18 cellular contexts compared by ENCODE assay signal in genomic region chr17:79543566-79543965, GRCh38.
A peak's percentile ranks its signal among the peaks of the same experiment; 100 is the strongest.
DNase-seq lines count a peak whose midpoint lies in the region; ATAC-seq lines count a peak whose summit lies in the region.
"Had no signal": no experiment of that assay in that cellular context is flagged by ENCODE, and none has a peak within 500 bp of the region (broad histone marks: within the 10 kb centered on the region; RNA-seq: fewer than 3 reads in every experiment).

No MANE protein-coding gene starts in this region.

- H3K4me1 ChIP-seq in neuronal stem cell (ENCODE audit: control insufficient read depth in 2 of 2, insufficient read depth in 1 of 2, low read depth in 1 of 2, low read length in 2 of 2) = no peaks in the 10 kb centered on the region

- peaks cover 0 to 28% (median 0%) of the 10 kb centered on the region in 3 experiments for H3K27me3 ChIP-seq in neuronal stem cell (ENCODE audit: control insufficient read depth in 3 of 3, insufficient read depth in 3 of 3, low read depth in 1 of 3, low read length in 3 of 3)

- WGBS in neuronal stem cell (ENCODE audit: extremely low coverage in 2 of 2, insufficient read length in 2 of 2, insufficient replicate concordance in 1 of 2), 2 donors = no CpG with 5 or more reads among the region's 14 CpGs

- no peak overlapping the region for H2BK15ac ChIP-seq in neuronal stem cell (ENCODE audit: low read length)

- H4K91ac ChIP-seq in neuronal stem cell (ENCODE audit: low read depth, low read length, poor library complexity) = no peak overlapping the region

- no peak overlapping the region for H3K4me3 Mint-ChIP-seq in T-helper 2 cell treated with Interferon-gamma antibody and Interleukin-4, amounts not matched to agents 5 μg/mL and 100 μg/mL, for 36 hours
- H3K4me3 Mint-ChIP-seq: B cell had no signal

- no peak overlapping the region for H3K9ac ChIP-seq in neuronal stem cell (ENCODE audit: low read depth, low read length, poor library complexity)
- H3K9ac ChIP-seq: GM23248 had no signal

- H3K27ac Mint-ChIP-seq in T-helper 2 cell treated with Interferon-gamma antibody and Interleukin-4, amounts not matched to agents 5 μg/mL and 100 μg/mL, for 36 hours = no peak overlapping the region
- H3K27ac Mint-ChIP-seq: B cell had no signal

- no peak overlapping the region for H3K4ac ChIP-seq in neuronal stem cell (ENCODE audit: low read length)

- H3K4me2 ChIP-seq in neuronal stem cell (ENCODE audit: insufficient read depth, low read length, poor library complexity, severe bottlenecking) = no peak overlapping the region

- ATAC-seq in HG02885 (IDR thresholded peaks at IDR 0.05; ENCODE audit: poor library complexity, unreplicated experiment) = no peak
- ATAC-seq: HCT116, Right ventricle myocardium inferior had no signal

- no peaks in the 10 kb centered on the region for H3K27me3 Mint-ChIP-seq in T-helper 2 cell treated with Interferon-gamma antibody and Interleukin-4, amounts not matched to agents 5 μg/mL and 100 μg/mL, for 36 hours (ENCODE audit: low read depth)

- H3K79me1 ChIP-seq in neuronal stem cell (ENCODE audit: low read depth, low read length) = no peaks in the 10 kb centered on the region

- H3K4me3 ChIP-seq in neuronal stem cell (ENCODE audit: low read length in 2 of 2) = no peak overlapping the region
- H3K4me3 ChIP-seq: GM23248 had no signal

- H2AK5ac ChIP-seq in neuronal stem cell (ENCODE audit: low read depth, low read length) = no peak overlapping the region

- no peak overlapping the region for H2BK5ac ChIP-seq in neuronal stem cell (ENCODE audit: low read length)

- no peaks in the 10 kb centered on the region for H3K36me3 Mint-ChIP-seq in T-helper 2 cell treated with Interferon-gamma antibody and Interleukin-4, amounts not matched to agents 5 μg/mL and 100 μg/mL, for 36 hours (ENCODE audit: low read depth)

- H3K9me3 Mint-ChIP-seq in T-helper 2 cell treated with Interferon-gamma antibody and Interleukin-4, amounts not matched to agents 5 μg/mL and 100 μg/mL, for 36 hours = no peaks in the 10 kb centered on the region

- H3K23ac ChIP-seq in neuronal stem cell (ENCODE audit: low read depth, low read length, poor library complexity) = no peak overlapping the region

- H3K18ac ChIP-seq in neuronal stem cell (ENCODE audit: low read length) = peak overlapping the region; percentile 63

- H3K27ac ChIP-seq in caudate nucleus (ENCODE audit: low read depth, low read length) = peak overlapping the region; percentile 31
- no peak overlapping the region for H3K27ac ChIP-seq in neuronal stem cell (replicated peaks; ENCODE audit: low read length)
- H3K27ac ChIP-seq: GM23248 had no signal

- DNase-seq in NCI-H748 (lab: John Stamatoyannopoulos, UW; ENCODE audit: unreplicated experiment) (peak; percentile 27), NCI-H748 treated with DMSO at 0.1 percent for 48 hours (lab: John Stamatoyannopoulos, UW) (no peak), caudate nucleus (lab: John Stamatoyannopoulos, UW) (peak in 1 of 61 donors; percentile 25), neuronal stem cell (ENCODE audit: low spot score) (no peak), glomerular visceral epithelial cell (ENCODE audit: extremely low spot score) (no peak)
- no peak for DNase-seq in NK-92 treated with Interleukin-12 subunit alpha and Interleukin-12 subunit beta, amount 100 ng/mL, for 24 hours (lab: John Stamatoyannopoulos, UW)
- no peak for DNase-seq in T-helper 2 cell treated with Interferon-gamma antibody and Interleukin-4, amounts not matched to agents 5 μg/mL and 100 μg/mL, for 36 hours (ENCODE audit: low spot score)
- DNase-seq: DMS 273 treated with DMSO at 0.1 percent for 48 hours, GF-D8, NCI-H1105, NCI-H1694 treated with DMSO at 0.1 percent for 48 hours, NCI-H226, NCI-H524 had no signal

- no peak overlapping the region for H2BK12ac ChIP-seq in neuronal stem cell (ENCODE audit: low read length)

- no peak overlapping the region for H3K14ac ChIP-seq in neuronal stem cell (ENCODE audit: low read length)

- no peaks in the 10 kb centered on the region for H3K9me3 ChIP-seq in neuronal stem cell (replicated peaks in 1 of 2; ENCODE audit: control insufficient read depth in 2 of 2, insufficient read depth in 1 of 2, low read depth in 1 of 2, low read length in 2 of 2)

- no peaks in the 10 kb centered on the region for H3K36me3 ChIP-seq in neuronal stem cell (replicated peaks in 1 of 2; ENCODE audit: control insufficient read depth in 2 of 2, insufficient read depth in 2 of 2, low read length in 2 of 2)

- no peaks in the 10 kb centered on the region for H3K4me1 Mint-ChIP-seq in T-helper 2 cell treated with Interferon-gamma antibody and Interleukin-4, amounts not matched to agents 5 μg/mL and 100 μg/mL, for 36 hours (ENCODE audit: low read depth)
- H3K4me1 Mint-ChIP-seq: B cell had no signal

- H2BK120ac ChIP-seq in neuronal stem cell (ENCODE audit: low read depth, low read length) = no peak overlapping the region

- H4K8ac ChIP-seq in neuronal stem cell (ENCODE audit: low read depth, low read length) = no peak overlapping the region

- H2AFZ ChIP-seq in neuronal stem cell (ENCODE audit: low read length) = no peak overlapping the region
- H2AFZ ChIP-seq: GM23248 had no signal
